31 cellular contexts compared by ENCODE assay signal in genomic region chr1:200505257-200505656, GRCh38.
"Had no signal": no experiment of that assay in that cellular context is flagged by ENCODE, and none has a peak within 500 bp of the region (broad histone marks: within the 10 kb centered on the region; RNA-seq: fewer than 3 reads in every experiment).

No MANE protein-coding gene starts in this region.

- H2AFZ ChIP-seq: PC-9 had no signal

- H3K4me2 ChIP-seq: PC-9 had no signal

- H3K9me3 ChIP-seq: SJCRH30 had no signal

- H3K27me3 ChIP-seq: SJCRH30 had no signal

- H3K27ac ChIP-seq: PC-9, RWPE1, SJCRH30, SK-N-MC had no signal

- FAIRE-seq: RCC 7860 had no signal

- ATAC-seq: Panc1, Right ventricle myocardium inferior, SK-N-SH treated with all-trans-retinoic acid at 6 μM for 48 hours had no signal

- DNase-seq: Kasumi-1, MG63, NCI-H1048, NCI-H1092 treated with DMSO at 0.1 percent for 48 hours, NCI-H1105 treated with DMSO at 0.1 percent for 48 hours, NCI-H1417, NCI-H1436, NCI-H146, NCI-H1694, NCI-H187, NCI-H1930, NCI-H2029 treated with DMSO at 0.1 percent for 48 hours, NCI-H2081 treated with DMSO at 0.1 percent for 48 hours, NCI-H2107, NCI-H2171, NCI-H226, NCI-H446 treated with DMSO at 0.1 percent for 48 hours, NCI-H510A, NCI-H524, NCI-H526, NCI-H82, PC-9, SHP77, SIG-M5, SJCRH30 had no signal

- H3K36me3 ChIP-seq: MG63, SJCRH30 had no signal

- H3K4me1 ChIP-seq: SJCRH30 had no signal

- H3K4me3 ChIP-seq: MG63, PC-9, SJCRH30, SK-N-MC had no signal
